ENCODE assay signal across 9 cellular contexts in genomic region chr19:17606786-17607185, GRCh38. TPM values are rescaled to one million over a fixed set of nuclear protein-coding genes. Genes with fewer than 3 reads are reported as not detected.
DNase-seq lines count a peak whose midpoint lies in the region; ATAC-seq and TF ChIP-seq lines count a peak whose summit lies in the region.
"Had no signal": no experiment of that assay in that cellular context is flagged by ENCODE, and none has a peak within 500 bp of the region (broad histone marks: within the 10 kb centered on the region; RNA-seq: fewer than 3 reads in every experiment).

No MANE protein-coding gene starts in this region.

- no peak for DNase-seq in stimulated activated naive CD8-positive, alpha-beta T cell treated with anti-CD3 and anti-CD28 coated beads, Interleukin-15, Interleukin-2, amounts not matched to agents 100 U/mL and 50 U/mL, for 24 hours
- DNase-seq in activated CD4-positive, alpha-beta memory T cell treated with anti-CD3 and anti-CD28 coated beads for 36 hours: no peak
- DNase-seq in iPS-NIHi7 (ENCODE audit: extremely low spot score) (peak; percentile 48), upper lobe of left lung (no peak), cortex of kidney (lab: John Stamatoyannopoulos, UW) (no peak), NCI-H146 treated with DMSO at 0.1 percent for 48 hours (lab: John Stamatoyannopoulos, UW; ENCODE audit: unreplicated experiment) (no peak)

- H3K27me3 ChIP-seq in upper lobe of left lung: no peaks in the 10 kb centered on the region

- POLR2A ChIA-PET in activated CD4-positive, alpha-beta memory T cell treated with anti-CD3 and anti-CD28 coated beads for 36 hours (lab: Charles Lee): no interaction called here

- TF ChIP-seq POLR2A in upper lobe of left lung (IDR thresholded peaks at IDR 0.05): no peak

- peaks cover 26% of the 10 kb centered on the region for H3K27me3 Mint-ChIP-seq in stimulated activated naive CD8-positive, alpha-beta T cell treated with anti-CD3 and anti-CD28 coated beads, Interleukin-15, Interleukin-2, amounts not matched to agents 100 ng/mL and 50 ng/mL, for 24 hours
- H3K27me3 Mint-ChIP-seq in activated CD4-positive, alpha-beta memory T cell treated with anti-CD3 and anti-CD28 coated beads for 36 hours: peaks cover 24% of the 10 kb centered on the region

- no peak for TF ChIP-seq CTCF in upper lobe of left lung (IDR thresholded peaks at IDR 0.05)

- ATAC-seq in stimulated activated naive CD8-positive, alpha-beta T cell treated with anti-CD3 and anti-CD28 coated beads, Interleukin-15, Interleukin-2, amounts not matched to agents 100 U/mL and 50 U/mL, for 24 hours: no peak
- ATAC-seq in upper lobe of left lung (ENCODE audit: low FRiP score in 2 of 2): no peak
- ATAC-seq in HG02571 (IDR thresholded peaks at IDR 0.05; ENCODE audit: unreplicated experiment): no peak

- H3K4me1 Mint-ChIP-seq in stimulated activated naive CD8-positive, alpha-beta T cell treated with anti-CD3 and anti-CD28 coated beads, Interleukin-15, Interleukin-2, amounts not matched to agents 100 ng/mL and 50 ng/mL, for 24 hours (ENCODE audit: low read depth): peaks cover 8% of the 10 kb centered on the region
- H3K4me1 Mint-ChIP-seq in activated CD4-positive, alpha-beta memory T cell treated with anti-CD3 and anti-CD28 coated beads for 36 hours (ENCODE audit: low read depth): peaks cover 7% of the 10 kb centered on the region

- H3K36me3 ChIP-seq in upper lobe of left lung: no peaks in the 10 kb centered on the region
- H3K36me3 ChIP-seq: sigmoid colon had no signal

- peaks cover 12 to 16% (median 15%) of the 10 kb centered on the region in 4 donors for H3K4me1 ChIP-seq in upper lobe of left lung

- 50 to 57% methylated on average over 7 of the region's 7 CpGs for WGBS in upper lobe of left lung, 2 donors

- peaks cover 0 to 5% (median 0%) of the 10 kb centered on the region in 4 donors for H3K9me3 ChIP-seq in upper lobe of left lung
- H3K9me3 ChIP-seq: sigmoid colon had no signal

- CTCF ChIA-PET in activated CD4-positive, alpha-beta memory T cell treated with anti-CD3 and anti-CD28 coated beads for 36 hours (lab: Charles Lee): interaction anchor here (0.5 to 4.6 kb wide), 11 partner anchors 12 to 331 kb away, joined by 3 to 25 read pairs (median 3); no protein-coding TSS in a partner anchor

- TF ChIP-seq EP300 in upper lobe of left lung (IDR thresholded peaks at IDR 0.05): no peak

- H3K9me3 Mint-ChIP-seq in stimulated activated naive CD8-positive, alpha-beta T cell treated with anti-CD3 and anti-CD28 coated beads, Interleukin-15, Interleukin-2, amounts not matched to agents 100 ng/mL and 50 ng/mL, for 24 hours: no peaks in the 10 kb centered on the region
- no peaks in the 10 kb centered on the region for H3K9me3 Mint-ChIP-seq in activated CD4-positive, alpha-beta memory T cell treated with anti-CD3 and anti-CD28 coated beads for 36 hours

- peak overlapping the region in 1 of 4 donors; percentile 67 for H3K27ac ChIP-seq in upper lobe of left lung

- H3K4me3 Mint-ChIP-seq in stimulated activated naive CD8-positive, alpha-beta T cell treated with anti-CD3 and anti-CD28 coated beads, Interleukin-15, Interleukin-2, amounts not matched to agents 100 ng/mL and 50 ng/mL, for 24 hours: peak overlapping the region; percentile 80
- H3K4me3 Mint-ChIP-seq in activated CD4-positive, alpha-beta memory T cell treated with anti-CD3 and anti-CD28 coated beads for 36 hours: peak overlapping the region; percentile 68

- intact Hi-C loops in activated CD4-positive, alpha-beta memory T cell treated with anti-CD3 and anti-CD28 coated beads for 36 hours (cut with micrococcal nuclease): loop anchor here (1.0 kb wide), 1 partner anchor 51 kb away; the partner anchor contains the start of gene COLGALT1

- H3K27ac Mint-ChIP-seq in stimulated activated naive CD8-positive, alpha-beta T cell treated with anti-CD3 and anti-CD28 coated beads, Interleukin-15, Interleukin-2, amounts not matched to agents 100 ng/mL and 50 ng/mL, for 24 hours: no peak overlapping the region
- H3K27ac Mint-ChIP-seq in activated CD4-positive, alpha-beta memory T cell treated with anti-CD3 and anti-CD28 coated beads for 36 hours: no peak overlapping the region

- H3K4me3 ChIP-seq in upper lobe of left lung: peak overlapping the region in 3 of 4 donors; percentile 37 to 53 (median 51)

- no peaks in the 10 kb centered on the region for H3K36me3 Mint-ChIP-seq in stimulated activated naive CD8-positive, alpha-beta T cell treated with anti-CD3 and anti-CD28 coated beads, Interleukin-15, Interleukin-2, amounts not matched to agents 100 ng/mL and 50 ng/mL, for 24 hours (ENCODE audit: low read depth)
- no peaks in the 10 kb centered on the region for H3K36me3 Mint-ChIP-seq in activated CD4-positive, alpha-beta memory T cell treated with anti-CD3 and anti-CD28 coated beads for 36 hours

RNA-seq across cellular contexts. Expression of gene COLGALT1, which starts 51.3 kb away (rescaled TPM):
- 10 to 100 TPM; 46.6 to 46.8 TPM for total RNA-seq in activated CD4-positive, alpha-beta memory T cell treated with anti-CD3 and anti-CD28 coated beads for 36 hours
- total RNA-seq in upper lobe of left lung: 100 to 1,000 TPM in 4 of 6 donors, 10 to 100 TPM in 2; 58.3 to 151 (median 116) TPM
